In the genomic region with DNA sequence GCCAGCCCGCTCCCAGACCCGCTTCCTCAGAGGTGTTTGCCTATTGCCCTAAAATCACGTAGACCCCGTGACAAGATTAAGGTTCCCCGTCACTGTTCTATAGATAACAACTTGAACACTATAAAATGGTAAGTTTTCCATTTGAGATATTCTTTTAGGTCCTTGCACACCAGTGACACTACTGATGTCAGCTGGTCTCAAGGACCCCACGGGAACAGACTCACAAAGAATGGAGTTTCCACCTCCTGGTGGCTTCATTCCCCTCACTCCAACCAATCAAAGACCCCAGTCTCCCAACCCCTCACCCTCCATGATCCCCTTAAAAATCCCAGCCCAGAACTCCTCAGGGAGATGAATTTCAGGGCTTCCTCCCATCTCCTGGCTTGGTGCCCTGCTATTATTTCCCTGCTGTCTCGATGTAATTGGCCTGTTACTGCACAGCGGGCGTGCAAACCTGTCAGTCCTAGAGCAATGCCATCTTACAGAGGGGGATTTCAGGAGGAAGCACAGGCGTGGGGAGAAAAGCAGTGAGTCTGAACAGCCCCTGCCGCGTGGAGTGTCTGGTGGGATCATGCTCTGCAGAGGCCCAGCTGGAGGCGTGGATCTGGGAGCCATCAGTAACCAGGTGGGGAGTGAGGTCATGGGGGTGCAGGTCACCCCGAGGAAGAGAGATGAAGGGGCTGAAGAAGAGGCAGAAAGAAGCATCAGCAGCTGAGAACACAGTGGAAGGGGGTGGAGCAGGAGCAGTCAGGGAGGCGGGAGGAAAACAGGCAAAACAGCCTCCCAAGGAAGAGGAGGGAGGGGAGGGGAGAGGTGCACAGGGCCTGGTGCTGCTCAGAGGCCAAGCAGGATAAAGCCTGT, we compare ENCODE assay signal across 9 cellular contexts. TPM values are rescaled to one million over a fixed set of nuclear protein-coding genes. Genes with fewer than 3 reads are reported as not detected.
A peak's percentile ranks its signal among the peaks of the same experiment; 100 is the strongest.
DNase-seq lines count a peak whose midpoint lies in the region; ATAC-seq and TF ChIP-seq lines count a peak whose summit lies in the region.
"Had no signal": no experiment of that assay in that cellular context is flagged by ENCODE, and none has a peak within 500 bp of the region (broad histone marks: within the 10 kb centered on the region; RNA-seq: fewer than 3 reads in every experiment).

No MANE protein-coding gene starts in this region.

- H3K79me2 ChIP-seq in MM.1S (ENCODE audit: low read length), result no peaks in the 10 kb centered on the region
- H3K79me2 ChIP-seq: hepatocyte had no signal

- H3K4me3 ChIP-seq in BE2C (ENCODE audit: low read depth, low read length), result peak overlapping the region; percentile 31
- no peak overlapping the region for H3K4me3 ChIP-seq in MM.1S (ENCODE audit: low read length)
- H3K4me3 ChIP-seq: hepatocyte had no signal

- H3K27me3 ChIP-seq in BE2C (no peaks in the 10 kb centered on the region), MM.1S (replicated peaks; ENCODE audit: insufficient read depth, low read length) (no peaks in the 10 kb centered on the region)
- H3K27me3 ChIP-seq: hepatocyte had no signal

- H3K9ac ChIP-seq in MM.1S (ENCODE audit: low read length), result no peak overlapping the region

- H3K4me1 ChIP-seq in BE2C (peaks cover 40% of the 10 kb centered on the region), MM.1S (ENCODE audit: low read length) (peaks cover 5% of the 10 kb centered on the region; the same call in 1 of the 2 replicates)

- TF ChIP-seq CTCF in BE2C (IDR thresholded peaks at IDR 0.05; ENCODE audit: low read depth, low read length) (no peak), MM.1S (IDR thresholded peaks at IDR 0.05; ENCODE audit: low read length) (no peak)

- H3K9me3 ChIP-seq in BE2C (no peaks in the 10 kb centered on the region), MM.1S (replicated peaks; ENCODE audit: insufficient read depth, low read length) (no peaks in the 10 kb centered on the region)

- no peak for ATAC-seq in HG03565 (IDR thresholded peaks at IDR 0.05; ENCODE audit: unreplicated experiment)

- H2AFZ ChIP-seq in MM.1S (ENCODE audit: low read length), result no peak overlapping the region
- H2AFZ ChIP-seq: hepatocyte had no signal

- H3K4me2 ChIP-seq in MM.1S (ENCODE audit: low read depth, low read length), result no peak overlapping the region
- H3K4me2 ChIP-seq: hepatocyte had no signal

- no peak overlapping the region for H3K27ac ChIP-seq in MM.1S (ENCODE audit: low read length)
- H3K27ac ChIP-seq: hepatocyte had no signal

- H4K20me1 ChIP-seq in MM.1S (ENCODE audit: insufficient read depth, low read length), result no peaks in the 10 kb centered on the region

- DNase-seq in BE2C, result peak; percentile 66
- peak; percentile 51 for DNase-seq in DMS79 treated with DMSO at 0.1 percent for 48 hours (lab: John Stamatoyannopoulos, UW)
- DNase-seq in NCI-H69 (lab: John Stamatoyannopoulos, UW), result peak; percentile 98
- peak; percentile 64 for DNase-seq in iPS-NIHi11 (ENCODE audit: low spot score)
- no peak for DNase-seq in COLO829 (ENCODE audit: low spot score)
- DNase-seq in MM.1S, result no peak
- no peak for DNase-seq in activated gamma-delta T cell treated with Interleukin-2 at 50 U/mL for 16 hours

- 0 out of 2 replicates have a peak, but pooled peaks cover 4% of the 10 kb centered on the region for H3F3A ChIP-seq in MM.1S (ENCODE audit: insufficient read depth, low read length)

- H3K36me3 ChIP-seq in BE2C (no peaks in the 10 kb centered on the region), MM.1S (replicated peaks; ENCODE audit: insufficient read depth, low read length) (no peaks in the 10 kb centered on the region)

- H3K9me2 ChIP-seq in MM.1S (replicated peaks; ENCODE audit: insufficient read depth, low read length), result no peaks in the 10 kb centered on the region

RNA-seq across cellular contexts. Expression of a gene that starts 35.1 kb away (rescaled TPM):
- polyA plus RNA-seq in BE2C (2012; ENCODE audit: insufficient read depth, insufficient read length, low read depth), result 34.2 TPM

Comparison
In these comparisons a context has a peak if more than half of its experiments do, and no peak if none do; other contexts are left out.
1. DNase-seq: peak in BE2C (single experiment), DMS79 treated with DMSO at 0.1 percent for 48 hours (single experiment), NCI-H69 (single experiment) and iPS-NIHi11 (single experiment); none in COLO829 (single experiment), MM.1S (single experiment) and activated gamma-delta T cell treated with Interleukin-2 at 50 U/mL for 16 hours (single experiment).